10 cellular contexts compared by ENCODE assay signal in genomic region chr2:217890445-217890844, GRCh38.
DNase-seq lines count a peak whose midpoint lies in the region; ATAC-seq, FAIRE-seq and TF ChIP-seq lines count a peak whose summit lies in the region.
"Had no signal": no experiment of that assay in that cellular context is flagged by ENCODE, and none has a peak within 500 bp of the region (broad histone marks: within the 10 kb centered on the region; RNA-seq: fewer than 3 reads in every experiment).

No MANE protein-coding gene starts in this region.

- no peak overlapping the region for H3K4me3 ChIP-seq in A549
- H3K4me3 ChIP-seq: BLaER1 treated with 17β-estradiol and CSF1 and Interleukin-3, amounts not matched to agents 10 nM and 100 nM had no signal

- H4K20me1 ChIP-seq in H9 (ENCODE audit: control insufficient read depth, insufficient read depth, insufficient read length) = no peaks in the 10 kb centered on the region

- no peak overlapping the region for H4K91ac ChIP-seq in H9 (ENCODE audit: insufficient read length, low read depth, low read length)

- no peak overlapping the region for H3K4me2 ChIP-seq in A549
- no peak overlapping the region for H3K4me2 ChIP-seq in H9 (ENCODE audit: insufficient read depth, insufficient read length, low read length)
- H3K4me2 ChIP-seq: BLaER1 treated with 17β-estradiol and CSF1 and Interleukin-3, amounts not matched to agents 10 nM and 100 nM had no signal

- H3K27ac ChIP-seq in A549 = 0 out of 6 replicates have a peak overlapping the region, but pooled peaks of 1 of the 2 experiments have one; percentile 34
- H3K27ac ChIP-seq in H9 (ENCODE audit: insufficient read length, low read depth, low read length) = no peak overlapping the region
- H3K27ac ChIP-seq: BLaER1 treated with 17β-estradiol and CSF1 and Interleukin-3, amounts not matched to agents 10 nM and 100 nM had no signal

- no peaks in the 10 kb centered on the region for H3K9me3 ChIP-seq in A549
- H3K9me3 ChIP-seq in H9 (ENCODE audit: control insufficient read depth, low read depth, low read length) = no peaks in the 10 kb centered on the region
- H3K9me3 ChIP-seq: BLaER1 treated with 17β-estradiol and CSF1 and Interleukin-3, amounts not matched to agents 10 nM and 100 nM had no signal

- FAIRE-seq in A549 (lab: Jason Lieb, UNC) = no peak

- no peak overlapping the region for H3T11ph ChIP-seq in H9 (ENCODE audit: low read length)

- WGBS in A549 (ENCODE audit: missing lambda C conversion rate) = 58% methylated on average over 3 of the region's 4 CpGs
- no CpG with 5 or more reads among the region's 4 CpGs for WGBS in H9 (ENCODE audit: extremely low coverage, insufficient read length, low lambda C conversion rate)

- H3K56ac ChIP-seq in H9 (ENCODE audit: insufficient read length, low read depth, low read length) = no peak overlapping the region

- H2BK12ac ChIP-seq in H9 (ENCODE audit: insufficient read length, low read depth, low read length) = no peak overlapping the region

- no peaks in the 10 kb centered on the region for H3K23me2 ChIP-seq in H9 (ENCODE audit: insufficient read length, low read depth, low read length, poor library complexity, severe bottlenecking)

- H2AFZ ChIP-seq in H9 (ENCODE audit: low read length) = no peak overlapping the region

- TF ChIP-seq CTCF in A549 (IDR thresholded peaks at IDR 0.05) = peak; percentile 27; the same call in 1 of the 3 replicates
- TF ChIP-seq CTCF in neural crest cell (conservative IDR thresholded peaks at IDR 0.05) = peak; percentile 18
- no peak for TF ChIP-seq CTCF in H9 (conservative IDR thresholded peaks at IDR 0.05)

- no peak for TF ChIP-seq POLR2A in A549 (IDR thresholded peaks at IDR 0.05; ENCODE audit: low read length)

- no peak overlapping the region for H3K14ac ChIP-seq in H9 (ENCODE audit: insufficient read depth, low read length)

- H3K23ac ChIP-seq in H9 (ENCODE audit: insufficient read length, low read depth, low read length) = no peak overlapping the region

- no peak overlapping the region for H2BK20ac ChIP-seq in H9 (ENCODE audit: low read depth, low read length, poor library complexity, severe bottlenecking)

- H3K4me1 ChIP-seq in A549 (peaks cover 7% of the 10 kb centered on the region; the same call in 2 of the 3 replicates), H9 (ENCODE audit: insufficient read depth, low read length) (no peaks in the 10 kb centered on the region)

- H3K4me1 Mint-ChIP-seq in neural crest cell (peaks cover 9% of the 10 kb centered on the region), H9 (no peaks in the 10 kb centered on the region)

- peak; percentile 30 to 42; a peak in 2 of 5 replicates for TF ChIP-seq RAD21 in A549 (conservative IDR thresholded peaks at IDR 0.05 in 1 of 2, IDR thresholded peaks at IDR 0.05 in 1 of 2)

- H3K27me3 Mint-ChIP-seq in neural crest cell (ENCODE audit: low read depth) (no peaks in the 10 kb centered on the region), H9 (ENCODE audit: low read depth) (no peaks in the 10 kb centered on the region)
- H3K27me3 Mint-ChIP-seq: activated naive CD8-positive, alpha-beta T cell treated with anti-CD3 and anti-CD28 coated beads, Interleukin-2, amount 10 ng/mL, durations not matched to agents 7 days and 5 days had no signal

- H3K27me3 ChIP-seq in H9 (ENCODE audit: insufficient read depth, low read length) = no peaks in the 10 kb centered on the region
- H3K27me3 ChIP-seq: BLaER1 treated with 17β-estradiol and CSF1 and Interleukin-3, amounts not matched to agents 10 nM and 100 nM had no signal

- H4K8ac ChIP-seq in H9 (replicated peaks; ENCODE audit: insufficient read length, low read depth, low read length) = no peak overlapping the region

- H3K4me3 Mint-ChIP-seq in neural crest cell (no peak overlapping the region), H9 (no peak overlapping the region)
- H3K4me3 Mint-ChIP-seq: activated naive CD8-positive, alpha-beta T cell treated with anti-CD3 and anti-CD28 coated beads, Interleukin-2, amount 10 ng/mL, durations not matched to agents 7 days and 5 days had no signal

- DNase-seq in A549 (ENCODE audit: low read depth in 1 of 2, low spot score in 1 of 2) (peak; percentile 21 to 33), MV-4-11 (lab: John Stamatoyannopoulos, UW) (peak; percentile 32), fibroblast of gingiva (ENCODE audit: low read depth) (peak; percentile 89), neural crest cell (ENCODE audit: low read depth, low spot score) (no peak), H9 (no peak), cortex of kidney (lab: John Stamatoyannopoulos, UW) (no peak), dedifferentiated amniotic fluid mesenchymal stem cell (ENCODE audit: extremely low spot score) (no peak)
- DNase-seq: activated naive CD8-positive, alpha-beta T cell treated with anti-CD3 and anti-CD28 coated beads, Interleukin-2, amount 10 ng/mL, durations not matched to agents 7 days and 5 days had no signal

- no peak overlapping the region for H4K5ac ChIP-seq in H9 (ENCODE audit: insufficient read length, low read depth, low read length)

- no peak overlapping the region for H2AK5ac ChIP-seq in H9 (ENCODE audit: insufficient read length, low read length)

- peak; percentile 48 to 73 for ATAC-seq in A549
- ATAC-seq in HG03342 (IDR thresholded peaks at IDR 0.05; ENCODE audit: unreplicated experiment) = no peak

- H2BK5ac ChIP-seq in H9 (ENCODE audit: insufficient read length, low read length) = no peak overlapping the region

- H3K79me1 ChIP-seq in H9 (ENCODE audit: insufficient read depth, low read depth, low read length, poor library complexity, severe bottlenecking) = no peaks in the 10 kb centered on the region

- H3K27ac Mint-ChIP-seq in neural crest cell (ENCODE audit: unreplicated experiment) (no peak overlapping the region), H9 (no peak overlapping the region)
- H3K27ac Mint-ChIP-seq: activated naive CD8-positive, alpha-beta T cell treated with anti-CD3 and anti-CD28 coated beads, Interleukin-2, amount 10 ng/mL, durations not matched to agents 7 days and 5 days had no signal

- H3K79me2 ChIP-seq in H9 (ENCODE audit: insufficient read depth, low read length) = no peaks in the 10 kb centered on the region

- no peak overlapping the region for H3K9ac ChIP-seq in H9 (ENCODE audit: extremely low read depth, insufficient read length, low read length)
- H3K9ac ChIP-seq: BLaER1 treated with 17β-estradiol and CSF1 and Interleukin-3, amounts not matched to agents 10 nM and 100 nM had no signal

- H3K18ac ChIP-seq in H9 (ENCODE audit: insufficient read length, low read depth, low read length) = no peak overlapping the region

- POLR2A ChIA-PET in A549 (lab: Yijun Ruan, JAX) = no interaction called here

- H2BK120ac ChIP-seq in H9 (ENCODE audit: low read depth, low read length, poor library complexity, severe bottlenecking) = no peak overlapping the region

- TF ChIP-seq EP300 in A549 (IDR thresholded peaks at IDR 0.05) = no peak

- H3K9me3 Mint-ChIP-seq in neural crest cell (no peaks in the 10 kb centered on the region), H9 (no peaks in the 10 kb centered on the region)
- H3K9me3 Mint-ChIP-seq: activated naive CD8-positive, alpha-beta T cell treated with anti-CD3 and anti-CD28 coated beads, Interleukin-2, amount 10 ng/mL, durations not matched to agents 7 days and 5 days had no signal

- no peak overlapping the region for H2BK15ac ChIP-seq in H9 (ENCODE audit: low read depth, low read length)

- H3K4ac ChIP-seq in H9 (ENCODE audit: low read depth, low read length) = no peak overlapping the region

- H3K36me3 Mint-ChIP-seq in neural crest cell (ENCODE audit: low read depth) (no peaks in the 10 kb centered on the region), H9 (ENCODE audit: insufficient read depth in 1 of 3, low read depth in 3 of 3) (no peaks in the 10 kb centered on the region)
- H3K36me3 Mint-ChIP-seq: activated naive CD8-positive, alpha-beta T cell treated with anti-CD3 and anti-CD28 coated beads, Interleukin-2, amount 10 ng/mL, durations not matched to agents 7 days and 5 days had no signal

- CTCF ChIA-PET in A549 (lab: Yijun Ruan, JAX) = interaction anchor here (0.9 to 11.3 kb wide), 15 partner anchors 10 to 134 kb away, joined by 3 to 112 read pairs (median 4); no protein-coding TSS in a partner anchor

TF ChIP-seq in A549, 52 proteins besides CTCF, POLR2A, EP300 and RAD21:
- TF ChIP-seq SMC3 (IDR thresholded peaks at IDR 0.05) = peak; percentile 48; the same call in 2 of the 3 replicates
- TF ChIP-seq RFX5 (IDR thresholded peaks at IDR 0.05) = no peak

Comparison
In these comparisons a context has a peak if more than half of its experiments do, and no peak if none do; other contexts are left out.
1. DNase-seq: peak in A549 (2 of 2), MV-4-11 (single experiment) and fibroblast of gingiva (single experiment); none in neural crest cell (single experiment), H9 (single experiment), cortex of kidney (single experiment) and dedifferentiated amniotic fluid mesenchymal stem cell (single experiment).